ENCODE assay signal across 22 cellular contexts in genomic region chr2:127463155-127463991, GRCh38. TPM values are rescaled to one million over a fixed set of nuclear protein-coding genes. Genes with fewer than 3 reads are reported as not detected.
A peak's percentile ranks its signal among the peaks of the same experiment; 100 is the strongest.
DNase-seq lines count a peak whose midpoint lies in the region; ATAC-seq and TF ChIP-seq lines count a peak whose summit lies in the region.
"Had no signal": no experiment of that assay in that cellular context is flagged by ENCODE, and none has a peak within 500 bp of the region (broad histone marks: within the 10 kb centered on the region; RNA-seq: fewer than 3 reads in every experiment).

No MANE protein-coding gene starts in this region.

- H3K27ac ChIP-seq in RWPE1 (peak overlapping the region; percentile 2; the same call in 1 of the 2 replicates), fibroblast of lung (ENCODE audit: insufficient read depth, low read length) (no peak overlapping the region), colonic mucosa (no peak overlapping the region)
- H3K27ac ChIP-seq: foreskin keratinocyte, neutrophil, sigmoid colon, tibial artery had no signal

- H3K36me3 Mint-ChIP-seq in endothelial cell (ENCODE audit: low read depth, unreplicated experiment), result peaks cover 4% of the 10 kb centered on the region
- peaks cover 9% of the 10 kb centered on the region for H3K36me3 Mint-ChIP-seq in activated CD4-positive, alpha-beta T cell treated with anti-CD3 and anti-CD28 coated beads for 36 hours (ENCODE audit: low read depth)

- no peak overlapping the region for H2AFZ ChIP-seq in fibroblast of lung (ENCODE audit: low read length)

- no peaks in the 10 kb centered on the region for H4K20me1 ChIP-seq in fibroblast of lung (ENCODE audit: control insufficient read depth, extremely low read depth, insufficient read depth, low read length)

- H3K4me1 ChIP-seq in fibroblast of lung (ENCODE audit: control insufficient read depth, extremely low read depth, insufficient read depth, low read length) (no peaks in the 10 kb centered on the region), colonic mucosa (no peaks in the 10 kb centered on the region)
- H3K4me1 ChIP-seq: foreskin keratinocyte, HAP-1, sigmoid colon, tibial artery had no signal

- H3K9me3 Mint-ChIP-seq in endothelial cell (ENCODE audit: unreplicated experiment), result no peaks in the 10 kb centered on the region
- no peaks in the 10 kb centered on the region for H3K9me3 Mint-ChIP-seq in activated CD4-positive, alpha-beta T cell treated with anti-CD3 and anti-CD28 coated beads for 36 hours (ENCODE audit: low read depth)
- H3K9me3 Mint-ChIP-seq: activated naive CD8-positive, alpha-beta T cell treated with anti-CD3 and anti-CD28 coated beads, Interleukin-2, amount 10 ng/mL, durations not matched to agents 7 days and 5 days; immature natural killer cell had no signal

- H3K9ac ChIP-seq in fibroblast of lung (ENCODE audit: insufficient read depth, low read length) (no peak overlapping the region), colonic mucosa (ENCODE audit: low read depth in 2 of 2, low read length in 2 of 2) (no peak overlapping the region)

- no peak for ATAC-seq in activated CD4-positive, alpha-beta T cell treated with anti-CD3 and anti-CD28 coated beads for 36 hours
- ATAC-seq: foreskin keratinocyte had no signal

- peaks cover 2% of the 10 kb centered on the region for H3K27me3 Mint-ChIP-seq in endothelial cell (ENCODE audit: unreplicated experiment)
- no peaks in the 10 kb centered on the region for H3K27me3 Mint-ChIP-seq in activated CD4-positive, alpha-beta T cell treated with anti-CD3 and anti-CD28 coated beads for 36 hours
- H3K27me3 Mint-ChIP-seq: activated naive CD8-positive, alpha-beta T cell treated with anti-CD3 and anti-CD28 coated beads, Interleukin-2, amount 10 ng/mL, durations not matched to agents 7 days and 5 days had no signal

- no peaks in the 10 kb centered on the region for H3K27me3 ChIP-seq in fibroblast of lung (ENCODE audit: control insufficient read depth, insufficient read depth, low read length)
- H3K27me3 ChIP-seq in colonic mucosa, result no peaks in the 10 kb centered on the region
- H3K27me3 ChIP-seq: foreskin keratinocyte, neutrophil, sigmoid colon, tibial artery had no signal

- DNase-seq in Daoy (ENCODE audit: low read depth), result peak; percentile 55
- DNase-seq in RWPE1 (ENCODE audit: low spot score), result no peak
- peak; percentile 15 to 18 for DNase-seq in fibroblast of lung (ENCODE audit: low read depth in 2 of 2)
- peak; percentile 30 for DNase-seq in myocyte (ENCODE audit: low read depth)
- no peak for DNase-seq in germinal center (ENCODE audit: low spot score)
- DNase-seq in endothelial cell (ENCODE audit: low spot score), result no peak
- DNase-seq in colonic mucosa, result no peak
- no peak for DNase-seq in activated CD4-positive, alpha-beta T cell treated with anti-CD3 and anti-CD28 coated beads for 36 hours
- DNase-seq: activated CD4-positive, alpha-beta T cell treated with anti-CD3 and anti-CD28 coated beads, Interleukin-2, amount 50 U/mL, for 1 hour; activated naive CD8-positive, alpha-beta T cell treated with anti-CD3 and anti-CD28 coated beads, Interleukin-2, amount 10 ng/mL, durations not matched to agents 7 days and 5 days; foreskin keratinocyte; immature natural killer cell; mammary epithelial cell; MM.1S; NCI-H187; NCI-H510A; sigmoid colon; stimulated activated CD4-positive, alpha-beta T cell treated with anti-CD3 and anti-CD28 coated beads, Interleukin-2, amount 100 ng/mL, for 48 hours; tibial artery had no signal

- no peak for TF ChIP-seq CTCF in RWPE1 (conservative IDR thresholded peaks at IDR 0.05; ENCODE audit: low read depth)
- TF ChIP-seq CTCF in fibroblast of lung (conservative IDR thresholded peaks at IDR 0.05 in 1 of 2, IDR thresholded peaks at IDR 0.05 in 1 of 2; ENCODE audit: low read depth in 1 of 2, low read length in 2 of 2), result no peak
- TF ChIP-seq CTCF in endothelial cell (IDR thresholded peaks at IDR 0.05; ENCODE audit: unreplicated experiment), result no peak
- TF ChIP-seq CTCF in colonic mucosa (IDR thresholded peaks at IDR 0.05), result no peak

- intact Hi-C loops in colonic mucosa (cut with DNase I), result no loop called here
- intact Hi-C loops in activated CD4-positive, alpha-beta T cell treated with anti-CD3 and anti-CD28 coated beads for 36 hours (cut with DNase I, micrococcal nuclease), result no loop called here

- POLR2A ChIA-PET in RWPE1 (lab: Yijun Ruan, JAX; ENCODE audit: low non-redundant PET), result no interaction called here
- POLR2A ChIA-PET in activated CD4-positive, alpha-beta T cell treated with anti-CD3 and anti-CD28 coated beads for 36 hours (lab: Charles Lee), result no interaction called here

- H3K4me3 Mint-ChIP-seq in endothelial cell (ENCODE audit: unreplicated experiment), result no peak overlapping the region
- no peak overlapping the region for H3K4me3 Mint-ChIP-seq in activated CD4-positive, alpha-beta T cell treated with anti-CD3 and anti-CD28 coated beads for 36 hours
- H3K4me3 Mint-ChIP-seq: activated naive CD8-positive, alpha-beta T cell treated with anti-CD3 and anti-CD28 coated beads, Interleukin-2, amount 10 ng/mL, durations not matched to agents 7 days and 5 days; immature natural killer cell had no signal

- no peak overlapping the region for H3K27ac Mint-ChIP-seq in endothelial cell (ENCODE audit: unreplicated experiment)
- no peak overlapping the region for H3K27ac Mint-ChIP-seq in activated CD4-positive, alpha-beta T cell treated with anti-CD3 and anti-CD28 coated beads for 36 hours
- H3K27ac Mint-ChIP-seq: activated naive CD8-positive, alpha-beta T cell treated with anti-CD3 and anti-CD28 coated beads, Interleukin-2, amount 10 ng/mL, durations not matched to agents 7 days and 5 days; immature natural killer cell had no signal

- H3K4me2 ChIP-seq in fibroblast of lung (ENCODE audit: extremely low read depth, insufficient read depth, low read length), result no peak overlapping the region

- no peaks in the 10 kb centered on the region for H3K4me1 Mint-ChIP-seq in endothelial cell (ENCODE audit: unreplicated experiment)
- peaks cover 21% of the 10 kb centered on the region for H3K4me1 Mint-ChIP-seq in activated CD4-positive, alpha-beta T cell treated with anti-CD3 and anti-CD28 coated beads for 36 hours

- H3K79me2 ChIP-seq in fibroblast of lung (ENCODE audit: control insufficient read depth, insufficient read depth, low read length), result no peaks in the 10 kb centered on the region

- CTCF ChIA-PET in RWPE1 (lab: Yijun Ruan, JAX), result interaction anchor here (0.6 to 1.1 kb wide), 4 partner anchors 16 to 269 kb away, joined by 3 to 9 read pairs (median 4); no protein-coding TSS in a partner anchor
- CTCF ChIA-PET in activated CD4-positive, alpha-beta T cell treated with anti-CD3 and anti-CD28 coated beads for 36 hours (lab: Charles Lee), result no interaction called here

- H3K9me3 ChIP-seq in fibroblast of lung (ENCODE audit: control insufficient read depth, insufficient read depth, low read depth, low read length) (no peaks in the 10 kb centered on the region), colonic mucosa (no peaks in the 10 kb centered on the region)
- H3K9me3 ChIP-seq: HAP-1, neutrophil, sigmoid colon, tibial artery had no signal

- H3K4me3 ChIP-seq in fibroblast of lung (replicated peaks in 1 of 4; ENCODE audit: control extremely low read depth in 1 of 4, insufficient read depth in 1 of 4, low read depth in 3 of 4, low read length in 4 of 4) (no peak overlapping the region), colonic mucosa (no peak overlapping the region)
- H3K4me3 ChIP-seq: HAP-1, sigmoid colon, tibial artery had no signal

- H3K36me3 ChIP-seq in fibroblast of lung (ENCODE audit: control insufficient read depth, insufficient read depth, low read length), result no peaks in the 10 kb centered on the region
- H3K36me3 ChIP-seq in colonic mucosa, result no peaks in the 10 kb centered on the region
- H3K36me3 ChIP-seq: HAP-1 had no signal

RNA-seq across cellular contexts. Expression of gene PROC, which starts 45.1 kb away (rescaled TPM):
- total RNA-seq in Daoy (2014; rRNA removed; shearing (Covaris generic)), result not detected in 2 replicates
- total RNA-seq in fibroblast of lung (not detected in 2 replicates), myocyte (not detected in 2 replicates), endothelial cell (ENCODE audit: unreplicated experiment) (not detected), colonic mucosa (1 to 10 TPM in 1 of 2 donors, under 1 TPM in 1; 0.96 to 3.4 TPM)
- not detected in 2 replicates for polyA plus RNA-seq in fibroblast of lung
- polyA plus RNA-seq in fibroblast of lung (2012), result not detected in 2 replicates
- polyA minus RNA-seq in fibroblast of lung (ENCODE audit: low replicate concordance), result not detected in 2 replicates
- polyA plus RNA-seq in myocyte (2012), result 0.23 TPM
- not detected for total RNA-seq in activated CD4-positive, alpha-beta T cell treated with anti-CD3 and anti-CD28 coated beads for 36 hours
- total RNA-seq: activated naive CD8-positive, alpha-beta T cell treated with anti-CD3 and anti-CD28 coated beads, Interleukin-2, amount 10 ng/mL, durations not matched to agents 7 days and 5 days; cardiac septum; sigmoid colon had no signal

Comparison
In these comparisons a context has a peak if more than half of its experiments do, and no peak if none do; other contexts are left out.
1. DNase-seq: peak in Daoy (single experiment), fibroblast of lung (2 of 2) and myocyte (single experiment); none in RWPE1 (single experiment), germinal center (single experiment), endothelial cell (single experiment), colonic mucosa (single experiment) and activated CD4-positive, alpha-beta T cell treated with anti-CD3 and anti-CD28 coated beads for 36 hours (single experiment).